Comparison of ENCODE assay signal across 11 cellular contexts in genomic region chr4:24210332-24210902, GRCh38.
DNase-seq lines count a peak whose midpoint lies in the region; ATAC-seq, FAIRE-seq and TF ChIP-seq lines count a peak whose summit lies in the region.
"Had no signal": no experiment of that assay in that cellular context is flagged by ENCODE, and none has a peak within 500 bp of the region (broad histone marks: within the 10 kb centered on the region; RNA-seq: fewer than 3 reads in every experiment).

No MANE protein-coding gene starts in this region.

- no peak for TF ChIP-seq EP300 in suprapubic skin (IDR thresholded peaks at IDR 0.05)

- WGBS in suprapubic skin, result 63% methylated on average over 10 of the region's 10 CpGs

- intact Hi-C loops in kidney (cut with DNase I), result no loop called here

- H3K27ac ChIP-seq in brain microvascular endothelial cell, result peak overlapping the region; percentile 47
- H3K27ac ChIP-seq in kidney (ENCODE audit: low read depth in 2 of 2, low read length in 2 of 2), result no peak overlapping the region
- H3K27ac ChIP-seq in suprapubic skin, result peak overlapping the region; percentile 64

- H3K27me3 ChIP-seq in brain microvascular endothelial cell (replicated peaks), result no peaks in the 10 kb centered on the region
- H3K27me3 ChIP-seq in suprapubic skin, result no peaks in the 10 kb centered on the region

- H3K4me3 ChIP-seq in brain microvascular endothelial cell (ENCODE audit: low read depth, low read length) (no peak overlapping the region), kidney (ENCODE audit: low read length in 2 of 2) (no peak overlapping the region), suprapubic skin (no peak overlapping the region)

- TF ChIP-seq CTCF in brain microvascular endothelial cell (IDR thresholded peaks at IDR 0.05; ENCODE audit: low read depth, low read length, missing control alignments) (no peak), kidney (IDR thresholded peaks at IDR 0.05; ENCODE audit: borderline replicate concordance, extremely low read depth, insufficient read depth) (no peak), suprapubic skin (IDR thresholded peaks at IDR 0.05) (no peak)

- H3K4me1 ChIP-seq in kidney (ENCODE audit: control insufficient read depth in 1 of 2, insufficient read depth in 1 of 2, low read depth in 1 of 2, low read length in 2 of 2) (no peaks in the 10 kb centered on the region), suprapubic skin (no peaks in the 10 kb centered on the region)

- ATAC-seq in HG03460 (IDR thresholded peaks at IDR 0.05; ENCODE audit: unreplicated experiment) (no peak), GM18868 (IDR thresholded peaks at IDR 0.05; ENCODE audit: unreplicated experiment) (no peak), HG03342 (IDR thresholded peaks at IDR 0.05; ENCODE audit: unreplicated experiment) (no peak)

- H3K36me3 ChIP-seq in brain microvascular endothelial cell (replicated peaks) (no peaks in the 10 kb centered on the region), kidney (ENCODE audit: control insufficient read depth in 1 of 2, insufficient read depth in 2 of 2, low read length in 2 of 2) (no peaks in the 10 kb centered on the region), suprapubic skin (no peaks in the 10 kb centered on the region)

- H3K9ac ChIP-seq in kidney (ENCODE audit: low read length in 2 of 2), result no peak overlapping the region

- TF ChIP-seq POLR2A in suprapubic skin (IDR thresholded peaks at IDR 0.05), result no peak

- DNase-seq in HT1080 (ENCODE audit: low read depth), result peak; percentile 23
- peak; percentile 85 for DNase-seq in brain microvascular endothelial cell
- DNase-seq in kidney, result peak; percentile 76
- peak; percentile 86 to 91 for DNase-seq in suprapubic skin (ENCODE audit: low spot score in 2 of 2)
- DNase-seq in DMS53 treated with DMSO at 0.1 percent for 48 hours (lab: John Stamatoyannopoulos, UW; ENCODE audit: unreplicated experiment), result no peak
- DNase-seq: effector CD8-positive, alpha-beta T cell; KG1; T-helper 9 cell had no signal

- FAIRE-seq in kidney (lab: Jason Lieb, UNC), result no peak

- in situ Hi-C loops in brain microvascular endothelial cell (cut with HindIII; ENCODE audit: low pct_ligation_motif_present, low sequenced_read_pairs), result no loop called here

- H3K9me3 ChIP-seq in kidney (ENCODE audit: control insufficient read depth in 1 of 2, low read length in 2 of 2) (no peaks in the 10 kb centered on the region), suprapubic skin (no peaks in the 10 kb centered on the region)

Comparison
In these comparisons a context has a peak if more than half of its experiments do, and no peak if none do; other contexts are left out.
1. H3K27ac ChIP-seq: peak in brain microvascular endothelial cell (single experiment) and suprapubic skin (single experiment); none in kidney (0 of 2).